In the genomic region with DNA sequence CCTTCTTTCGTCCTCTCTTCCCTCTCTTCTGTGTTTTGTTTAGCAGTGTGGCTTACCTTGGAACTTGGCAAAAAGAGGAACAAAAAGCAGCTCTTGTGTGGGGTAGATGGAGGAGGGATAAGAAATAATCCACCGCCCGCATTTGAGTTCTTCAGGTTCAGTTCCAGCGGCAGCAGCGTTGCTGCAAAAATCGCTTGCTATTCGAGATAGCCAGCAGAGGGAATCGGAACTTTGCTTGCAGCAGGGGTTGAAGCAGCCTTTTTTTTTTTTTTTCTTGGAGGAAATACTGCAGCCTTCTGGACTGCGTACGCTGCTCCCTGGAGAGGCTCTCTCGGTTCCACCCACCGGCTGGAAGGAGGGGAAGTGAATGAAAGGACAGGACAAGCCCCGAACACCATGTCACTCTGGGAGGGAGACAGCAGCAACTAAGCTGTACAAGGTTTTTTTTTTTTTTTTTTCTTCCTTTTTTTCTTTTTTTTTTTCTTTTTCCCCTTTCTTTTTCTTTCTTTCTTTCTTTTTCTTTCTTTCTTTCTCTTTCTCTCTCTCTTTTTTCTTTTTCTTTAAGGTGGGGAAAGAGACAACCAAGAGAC, we compare ENCODE assay signal across 8 cellular contexts. TPM values are rescaled to one million over a fixed set of nuclear protein-coding genes. Genes with fewer than 3 reads are reported as not detected.
DNase-seq lines count a peak whose midpoint lies in the region; ATAC-seq, FAIRE-seq and TF ChIP-seq lines count a peak whose summit lies in the region.

A gene (plus strand): TSS at position 397 of the 590 bp plus-strand sequence.

- dilution Hi-C loops in keratinocyte (cut with MboI; ENCODE audit: extremely low pct_ligation_motif_present, low sequenced_read_pairs) = no loop called here

- no peaks in the 10 kb centered on the region for H3K9me1 ChIP-seq in keratinocyte (ENCODE audit: control insufficient read depth, extremely low read depth, insufficient read depth, low read length)

- H3K79me2 ChIP-seq in keratinocyte (ENCODE audit: control insufficient read depth, insufficient read depth, low read length) = peaks cover 19% of the 10 kb centered on the region

- H3K4me1 ChIP-seq in keratinocyte (ENCODE audit: control insufficient read depth, extremely low read depth, insufficient read depth, low read length) (peaks cover 25% of the 10 kb centered on the region), skeletal muscle tissue (ENCODE audit: control insufficient read depth in 3 of 3, insufficient read depth in 3 of 3, low read length in 3 of 3) (peaks cover 4 to 17% (median 10%) of the 10 kb centered on the region in 3 donors)

- ATAC-seq in HG03159 (IDR thresholded peaks at IDR 0.05; ENCODE audit: unreplicated experiment) = peak; percentile 39

- peak within 1 kb of the TSS; percentile 89 for H3K9ac ChIP-seq in keratinocyte (ENCODE audit: control insufficient read depth, extremely low read depth, insufficient read depth, low read length)
- peak within 1 kb of the TSS; percentile 80 to 90 (median 90) for H3K9ac ChIP-seq in skeletal muscle tissue (ENCODE audit: low read depth in 1 of 3, low read length in 3 of 3)

- peak within 1 kb of the TSS; percentile 54 to 86 for H3K27ac ChIP-seq in coronary artery
- peak within 1 kb of the TSS; percentile 94 for H3K27ac ChIP-seq in keratinocyte (ENCODE audit: control insufficient read depth, insufficient read depth, low read length)
- H3K27ac ChIP-seq in skeletal muscle tissue (ENCODE audit: low read depth, low read length) = peak within 1 kb of the TSS; percentile 92

- H4K20me1 ChIP-seq in keratinocyte (ENCODE audit: control insufficient read depth, extremely low read depth, insufficient read depth, low read length) = no peaks in the 10 kb centered on the region

- H3K27me3 ChIP-seq in keratinocyte (ENCODE audit: control insufficient read depth, extremely low read depth, insufficient read depth, low read length) = no peaks in the 10 kb centered on the region
- no peaks in the 10 kb centered on the region for H3K27me3 ChIP-seq in skeletal muscle tissue (ENCODE audit: control insufficient read depth in 3 of 3, insufficient read depth in 3 of 3, low read length in 3 of 3)

- peak within 1 kb of the TSS; percentile 96 for H2AFZ ChIP-seq in keratinocyte (ENCODE audit: control insufficient read depth, low read length)

- DNase-seq in AML-193 (lab: John Stamatoyannopoulos, UW) (peak; percentile 31 to 40), RPMI8226 (peak; percentile 79), coronary artery (ENCODE audit: low spot score) (peak; percentile 95), keratinocyte (ENCODE audit: low read depth, low spot score) (peak; percentile 33), NCI-H2196 (lab: John Stamatoyannopoulos, UW; ENCODE audit: unreplicated experiment) (no peak)

- TF ChIP-seq CTCF in GM12875 (IDR thresholded peaks at IDR 0.05; ENCODE audit: borderline replicate concordance, insufficient read depth, low read depth, low read length) = peak; percentile 23; the same call in 1 of the 2 replicates
- TF ChIP-seq CTCF in coronary artery (IDR thresholded peaks at IDR 0.05) = peak; percentile 37
- peak; percentile 40 to 69 (median 54) for TF ChIP-seq CTCF in keratinocyte (optimal IDR thresholded peaks at IDR 0.05 in 1 of 3, IDR thresholded peaks at IDR 0.05 in 1 of 3, conservative IDR thresholded peaks at IDR 0.05 in 1 of 3; ENCODE audit: extremely low read depth in 1 of 3, insufficient read depth in 2 of 3, low read length in 3 of 3)

- H3K36me3 ChIP-seq in keratinocyte (ENCODE audit: control insufficient read depth in 2 of 2, extremely low read depth in 1 of 2, insufficient read depth in 2 of 2, low read length in 2 of 2) (no peaks in the 10 kb centered on the region), skeletal muscle tissue (ENCODE audit: control insufficient read depth in 3 of 3, insufficient read depth in 3 of 3, low read length in 3 of 3) (no peaks in the 10 kb centered on the region)

- peak within 1 kb of the TSS; percentile 97 for H3K4me2 ChIP-seq in keratinocyte (ENCODE audit: control insufficient read depth, extremely low read depth, insufficient read depth, low read depth, low read length)

- FAIRE-seq in keratinocyte (lab: Jason Lieb, UNC) = peak; percentile 73

- no peaks in the 10 kb centered on the region for H3K9me3 ChIP-seq in keratinocyte (ENCODE audit: control insufficient read depth, low read depth, low read length)
- H3K9me3 ChIP-seq in skeletal muscle tissue (ENCODE audit: control insufficient read depth in 3 of 3, low read length in 3 of 3) = no peaks in the 10 kb centered on the region

- H3K4me3 ChIP-seq in GM12875 (ENCODE audit: low read depth, low read length) = peak within 1 kb of the TSS; percentile 35
- peak within 1 kb of the TSS; percentile 85 for H3K4me3 ChIP-seq in coronary artery
- peak within 1 kb of the TSS; percentile 50 to 94 (median 91) for H3K4me3 ChIP-seq in keratinocyte (ENCODE audit: control insufficient read depth in 2 of 3, extremely low read depth in 1 of 3, insufficient read depth in 2 of 3, low read depth in 1 of 3, low read length in 3 of 3)
- H3K4me3 ChIP-seq in skeletal muscle tissue (ENCODE audit: low read length in 3 of 3) = peak within 1 kb of the TSS; percentile 79 to 97 (median 88)

RNA-seq across cellular contexts. Expression of the gene that starts here (rescaled TPM):
- 2.3 to 4.2 TPM (median 2.5 TPM) in 3 replicates for polyA plus RNA-seq in keratinocyte
- 0.49 TPM for polyA plus RNA-seq in keratinocyte (2011; ENCODE audit: low read depth)
- 1.6 and 2.1 TPM in 2 replicates for polyA plus RNA-seq in keratinocyte (2011; cell fraction: cytosol; rRNA removed)
- polyA plus RNA-seq in keratinocyte (2011; cell fraction: nucleus; rRNA removed) = 4.8 and 5.7 TPM in 2 replicates
- 0.89 and 2.8 TPM in 2 replicates for polyA plus RNA-seq in keratinocyte (2012; ENCODE audit: low replicate concordance)
- 17.0 to 24.8 TPM (median 18.5 TPM) in 3 replicates for polyA minus RNA-seq in keratinocyte
- polyA minus RNA-seq in keratinocyte (2011; cell fraction: cytosol; rRNA and poly(A)+ RNA removed) = 5.2 TPM
- 10.3 and 21.1 TPM in 2 replicates for polyA minus RNA-seq in keratinocyte (2011; cell fraction: nucleus; rRNA and poly(A)+ RNA removed)
- 79.9 TPM for total RNA-seq in skeletal muscle tissue

Comparison
In these comparisons a context has a peak if more than half of its experiments do, and no peak if none do; other contexts are left out.
1. H3K4me3 ChIP-seq: peak in every context shown above with its lines; median percentile 91 in keratinocyte; 88 in skeletal muscle tissue; 85 in coronary artery; 35 in GM12875.